Comparison of ENCODE assay signal across 17 cellular contexts in genomic region chr3:135885885-135886284, GRCh38.
"Had no signal": no experiment of that assay in that cellular context is flagged by ENCODE, and none has a peak within 500 bp of the region (broad histone marks: within the 10 kb centered on the region; RNA-seq: fewer than 3 reads in every experiment).

No MANE protein-coding gene starts in this region.

- H3K27ac ChIP-seq: coronary artery, dorsolateral prefrontal cortex, esophagus muscularis mucosa, foreskin keratinocyte, gastrocnemius medialis, heart right ventricle, left lung, lower lobe of right lung had no signal

- H3K4me3 ChIP-seq: coronary artery, dorsolateral prefrontal cortex, esophagus muscularis mucosa, gastrocnemius medialis, heart right ventricle, left lung, lower lobe of right lung, mucosa of descending colon had no signal

- DNase-seq: dermis blood vessel endothelial cell; dorsolateral prefrontal cortex; effector CD4-positive, alpha-beta T cell; effector memory CD4-positive, alpha-beta T cell; foreskin keratinocyte; gastrocnemius medialis; glutamatergic neuron; heart right ventricle; hippocampal formation; left cardiac atrium; left lung; left ventricle myocardium superior; lower lobe of right lung; mesenchymal stem cell; mucosa of descending colon had no signal

- H3K4me1 ChIP-seq: esophagus muscularis mucosa, heart right ventricle, left lung, lower lobe of right lung had no signal

- H3K27me3 ChIP-seq: dorsolateral prefrontal cortex, esophagus muscularis mucosa, foreskin keratinocyte, gastrocnemius medialis, heart right ventricle, left lung had no signal

- H3K9me3 ChIP-seq: esophagus muscularis mucosa, gastrocnemius medialis, heart right ventricle, left lung, lower lobe of right lung, mucosa of descending colon had no signal

- H3K36me3 ChIP-seq: esophagus muscularis mucosa, gastrocnemius medialis, heart right ventricle, left lung, lower lobe of right lung had no signal
